Comparison of ENCODE assay signal across 23 cellular contexts in genomic region chr16:9144106-9144505, GRCh38. TPM values are rescaled to one million over a fixed set of nuclear protein-coding genes. Genes with fewer than 3 reads are reported as not detected.
DNase-seq lines count a peak whose midpoint lies in the region; ATAC-seq, FAIRE-seq and TF ChIP-seq lines count a peak whose summit lies in the region.
"Had no signal": no experiment of that assay in that cellular context is flagged by ENCODE, and none has a peak within 500 bp of the region (broad histone marks: within the 10 kb centered on the region; RNA-seq: fewer than 3 reads in every experiment).

No MANE protein-coding gene starts in this region.

- H3K23me2 ChIP-seq in H9 (ENCODE audit: insufficient read length, low read depth, low read length, poor library complexity, severe bottlenecking), result no peaks in the 10 kb centered on the region
- peaks cover 2% of the 10 kb centered on the region; the same call in 1 of the 2 replicates for H3K23me2 ChIP-seq in H1 (ENCODE audit: low read depth, low read length)

- no peaks in the 10 kb centered on the region for H3K79me2 ChIP-seq in H9 (ENCODE audit: insufficient read depth, low read length)
- no peaks in the 10 kb centered on the region for H3K79me2 ChIP-seq in H1 (ENCODE audit: control insufficient read depth in 1 of 2, insufficient read depth in 2 of 2, low read length in 2 of 2)
- no peaks in the 10 kb centered on the region for H3K79me2 ChIP-seq in mesendoderm (ENCODE audit: control insufficient read depth, insufficient read depth, low read length)

- H3K9me3 Mint-ChIP-seq in H9, result peaks cover 4 to 16% of the 10 kb centered on the region in 2 experiments; a peak in 4 of 5 replicates
- H3K9me3 Mint-ChIP-seq: CD4-positive, alpha-beta T cell; CD8-positive, alpha-beta T cell had no signal

- H3K4me3 ChIP-seq in H1 (ENCODE audit: extremely low read depth in 1 of 4, insufficient read depth in 2 of 4, low read depth in 3 of 4, low read length in 4 of 4) (no peak overlapping the region), mesendoderm (ENCODE audit: low read length) (no peak overlapping the region), transverse colon (no peak overlapping the region), brain microvascular endothelial cell (ENCODE audit: low read depth, low read length) (no peak overlapping the region)
- H3K4me3 ChIP-seq: A549; BLaER1 treated with 17β-estradiol and CSF1 and Interleukin-3, amounts not matched to agents 10 nM and 100 nM; GM12878 had no signal

- H2BK5ac ChIP-seq in H9 (ENCODE audit: insufficient read length, low read length), result no peak overlapping the region
- no peak overlapping the region; the same call in 1 of the 2 replicates for H2BK5ac ChIP-seq in H1 (ENCODE audit: low read depth, low read length)
- no peak overlapping the region for H2BK5ac ChIP-seq in mesendoderm (ENCODE audit: low read length)

- POLR2A ChIA-PET in H1 (lab: Charles Lee; ENCODE audit: partially characterized antibody), result interaction anchor here (0.9 kb wide), 1 partner anchor 17 kb away, joined by 3 read pairs; no protein-coding TSS in a partner anchor

- H2AK5ac ChIP-seq in H9 (ENCODE audit: insufficient read length, low read length) (no peak overlapping the region), H1 (ENCODE audit: low read depth, low read length) (peak overlapping the region; percentile 86; the same call in 1 of the 2 replicates), mesendoderm (ENCODE audit: low read length) (no peak overlapping the region)

- H3K4me1 ChIP-seq in H9 (ENCODE audit: insufficient read depth, low read length) (peaks cover 13% of the 10 kb centered on the region), H1 (replicated peaks in 1 of 4; ENCODE audit: control insufficient read depth in 3 of 4, insufficient read depth in 4 of 4, low read length in 3 of 4) (peaks cover 7 to 19% (median 9%) of the 10 kb centered on the region in 4 experiments; a peak in 6 of 7 replicates), mesendoderm (ENCODE audit: control insufficient read depth, low read depth, low read length) (peaks cover 6% of the 10 kb centered on the region), transverse colon (peaks cover 0 to 5% (median 2%) of the 10 kb centered on the region in 4 donors)
- H3K4me1 ChIP-seq: A549, Caco-2 had no signal

- H3K23ac ChIP-seq in H9 (ENCODE audit: insufficient read length, low read depth, low read length) (no peak overlapping the region), H1 (ENCODE audit: insufficient read length) (no peak overlapping the region), mesendoderm (ENCODE audit: low read length) (no peak overlapping the region)

- H2BK15ac ChIP-seq in H9 (ENCODE audit: low read depth, low read length) (no peak overlapping the region), H1 (ENCODE audit: low read length) (no peak overlapping the region), mesendoderm (replicated peaks; ENCODE audit: low read depth) (no peak overlapping the region)

- H2BK120ac ChIP-seq in H9 (ENCODE audit: low read depth, low read length, poor library complexity, severe bottlenecking) (no peak overlapping the region), H1 (replicated peaks; ENCODE audit: low read depth, low read length) (no peak overlapping the region), mesendoderm (ENCODE audit: low read depth, low read length) (no peak overlapping the region)

- TF ChIP-seq RAD21 in H1 (IDR thresholded peaks at IDR 0.05 in 1 of 2, conservative IDR thresholded peaks at IDR 0.05 in 1 of 2; ENCODE audit: low read depth in 2 of 2, low read length in 2 of 2), result no peak; a peak in 1 of 4 replicates

- H4K20me1 ChIP-seq in H9 (ENCODE audit: control insufficient read depth, insufficient read depth, insufficient read length) (no peaks in the 10 kb centered on the region), H1 (replicated peaks in 1 of 2; ENCODE audit: control insufficient read depth in 1 of 2, insufficient read depth in 2 of 2, low read length in 2 of 2) (peaks cover 0 to 3% of the 10 kb centered on the region in 2 experiments)
- H4K20me1 ChIP-seq: BLaER1 treated with 17β-estradiol and CSF1 and Interleukin-3, amounts not matched to agents 10 nM and 100 nM had no signal

- intact Hi-C loops in transverse colon (cut with DNase I; ENCODE audit: low total_unique reads), result no loop called here

- no peak overlapping the region for H3K27ac ChIP-seq in H9 (ENCODE audit: insufficient read length, low read depth, low read length)
- H3K27ac ChIP-seq in H1 (ENCODE audit: low read depth, low read length), result no peak overlapping the region
- H3K27ac ChIP-seq in mesendoderm (ENCODE audit: low read depth, low read length), result no peak overlapping the region
- no peak overlapping the region for H3K27ac ChIP-seq in transverse colon
- no peak overlapping the region for H3K27ac ChIP-seq in brain microvascular endothelial cell
- H3K27ac ChIP-seq: 22Rv1; A549; BLaER1 treated with 17β-estradiol and CSF1 and Interleukin-3, amounts not matched to agents 10 nM and 100 nM; C4-2B had no signal

- CTCF ChIA-PET in H1 (lab: Charles Lee; ENCODE audit: partially characterized antibody), result no interaction called here

- H3K4ac ChIP-seq in H9 (ENCODE audit: low read depth, low read length) (no peak overlapping the region), H1 (replicated peaks; ENCODE audit: insufficient read length, low read depth, low read length) (no peak overlapping the region), mesendoderm (ENCODE audit: low read depth, low read length) (no peak overlapping the region)

- H3K79me1 ChIP-seq in H9 (ENCODE audit: insufficient read depth, low read depth, low read length, poor library complexity, severe bottlenecking) (no peaks in the 10 kb centered on the region), H1 (ENCODE audit: low read depth, low read length) (no peaks in the 10 kb centered on the region), mesendoderm (ENCODE audit: low read length) (no peaks in the 10 kb centered on the region)

- H3K4me2 ChIP-seq in H9 (ENCODE audit: insufficient read depth, insufficient read length, low read length), result no peak overlapping the region
- H3K4me2 ChIP-seq in H1 (ENCODE audit: insufficient read depth in 1 of 2, low read depth in 2 of 2, low read length in 2 of 2), result no peak overlapping the region
- no peak overlapping the region for H3K4me2 ChIP-seq in mesendoderm (ENCODE audit: low read length)
- H3K4me2 ChIP-seq: A549; BLaER1 treated with 17β-estradiol and CSF1 and Interleukin-3, amounts not matched to agents 10 nM and 100 nM had no signal

- in situ Hi-C loops in transverse colon (cut with MboI; ENCODE audit: low pct_ligation_motif_present in 1 of 4, low pct_unique_long_range_greater_than_20kb in 1 of 4, low sequenced_read_pairs in 3 of 4) (loop anchor here in 3 of 4 donors (10.0 to 25.0 kb wide), 5 partner anchors 257 to 1593 kb away; partner anchors contain the start of genes ABAT (in 1 of the 3), GRIN2A (in 1 of the 3), LITAFD (in 1 of the 3) and NUBP1 (in 1 of the 3)), brain microvascular endothelial cell (cut with HindIII; ENCODE audit: low pct_ligation_motif_present, low sequenced_read_pairs) (no loop called here)

- H4K91ac ChIP-seq in H9 (ENCODE audit: insufficient read length, low read depth, low read length) (no peak overlapping the region), H1 (replicated peaks; ENCODE audit: insufficient read length, low read length) (no peak overlapping the region)

- H4K8ac ChIP-seq in H9 (replicated peaks; ENCODE audit: insufficient read length, low read depth, low read length) (no peak overlapping the region), H1 (ENCODE audit: extremely low read depth, insufficient read depth, low read length) (no peak overlapping the region), mesendoderm (ENCODE audit: low read depth, low read length) (no peak overlapping the region)

- H3K9me3 ChIP-seq in H9 (ENCODE audit: control insufficient read depth, low read depth, low read length) (no peaks in the 10 kb centered on the region), H1 (ENCODE audit: insufficient read depth in 2 of 2, low read depth in 1 of 2, low read length in 1 of 2) (no peaks in the 10 kb centered on the region), transverse colon (no peaks in the 10 kb centered on the region)
- H3K9me3 ChIP-seq: A549; BLaER1 treated with 17β-estradiol and CSF1 and Interleukin-3, amounts not matched to agents 10 nM and 100 nM; Caco-2 had no signal

- FAIRE-seq in H1 (lab: Jason Lieb, UNC), result no peak
- FAIRE-seq: A549, D721Med, GM12878, GM12892, GM18507 had no signal

- whole genome bisulfite sequencing in H9 (ENCODE audit: extremely low coverage, insufficient read length, low lambda C conversion rate), result no CpG with 5 or more reads among the region's 8 CpGs
- WGBS in H1 (ENCODE audit: extremely low coverage in 1 of 2, insufficient coverage in 1 of 2, insufficient read length in 1 of 2, insufficient replicate concordance in 2 of 2, low coverage in 1 of 2, low lambda C conversion rate in 2 of 2, missing lambda C conversion rate in 1 of 2), 2 experiments, result 84% methylated on average over 8 of the region's 8 CpGs; no CpG with 5 or more reads in 1 of the 2 experiments
- WGBS in mesendoderm (ENCODE audit: extremely low coverage, insufficient coverage, low lambda C conversion rate), result no CpG with 5 or more reads among the region's 8 CpGs
- WGBS in transverse colon (ENCODE audit: low coverage in 1 of 2), 2 donors, result 93 to 97% methylated on average over 6 to 8 of the region's 8 CpGs

- no peak overlapping the region for H3T11ph ChIP-seq in H9 (ENCODE audit: low read length)

- H2BK20ac ChIP-seq in H9 (ENCODE audit: low read depth, low read length, poor library complexity, severe bottlenecking) (no peak overlapping the region), H1 (ENCODE audit: low read length) (no peak overlapping the region)

- no peak overlapping the region for H3K4me3 Mint-ChIP-seq in H9
- H3K4me3 Mint-ChIP-seq: B cell; CD4-positive, alpha-beta T cell; CD8-positive, alpha-beta T cell had no signal

- peak overlapping the region in 1 of 3 experiments; percentile 28; a peak in 2 of 7 replicates for H3K27ac Mint-ChIP-seq in H9
- H3K27ac Mint-ChIP-seq: B cell; CD4-positive, alpha-beta T cell; CD8-positive, alpha-beta T cell had no signal

- H3K14ac ChIP-seq in H9 (ENCODE audit: insufficient read depth, low read length) (no peak overlapping the region), H1 (ENCODE audit: insufficient read length) (no peak overlapping the region)

- H3K27me3 ChIP-seq in H9 (ENCODE audit: insufficient read depth, low read length) (no peaks in the 10 kb centered on the region), H1 (replicated peaks in 1 of 4; ENCODE audit: control insufficient read depth in 3 of 4, extremely low read depth in 1 of 4, insufficient read depth in 3 of 4, low read length in 3 of 4) (no peaks in the 10 kb centered on the region), mesendoderm (ENCODE audit: insufficient read depth, low read length, poor library complexity) (no peaks in the 10 kb centered on the region), transverse colon (no peaks in the 10 kb centered on the region), brain microvascular endothelial cell (replicated peaks) (no peaks in the 10 kb centered on the region)
- H3K27me3 ChIP-seq: BLaER1 treated with 17β-estradiol and CSF1 and Interleukin-3, amounts not matched to agents 10 nM and 100 nM had no signal

- TF ChIP-seq POLR2A in H1 (IDR thresholded peaks at IDR 0.05; ENCODE audit: control extremely low read depth in 1 of 2, low read depth in 2 of 2, low read length in 2 of 2) (no peak), transverse colon (IDR thresholded peaks at IDR 0.05) (no peak)

- DNase-seq in ELF-1 (ENCODE audit: low read depth, low spot score), result peak; percentile 83
- no peak for DNase-seq in H9
- DNase-seq in H1 (ENCODE audit: low read depth in 1 of 2, low spot score in 2 of 2), result no peak
- DNase-seq in mesendoderm, result peak; percentile 58
- no peak for DNase-seq in transverse colon
- no peak for DNase-seq in brain microvascular endothelial cell
- DNase-seq: AML-193; Caco-2; Calu3; CD4-positive, alpha-beta T cell; CD8-positive, alpha-beta T cell; DMS79 treated with DMSO at 0.1 percent for 48 hours; GDM1 had no signal

- H2BK12ac ChIP-seq in H9 (ENCODE audit: insufficient read length, low read depth, low read length), result no peak overlapping the region
- no peak overlapping the region for H2BK12ac ChIP-seq in H1 (ENCODE audit: low read depth, low read length)

- H3K18ac ChIP-seq in H9 (ENCODE audit: insufficient read length, low read depth, low read length) (no peak overlapping the region), H1 (ENCODE audit: extremely low read depth, low read length) (no peak overlapping the region), mesendoderm (ENCODE audit: low read length) (no peak overlapping the region)

- H4K5ac ChIP-seq in H9 (ENCODE audit: insufficient read length, low read depth, low read length), result no peak overlapping the region
- H4K5ac ChIP-seq in H1 (ENCODE audit: insufficient read length, low read depth, low read length), result no peak overlapping the region
- H4K5ac ChIP-seq in mesendoderm (ENCODE audit: low read length), result no peak overlapping the region

- H3K36me3 Mint-ChIP-seq in H9 (ENCODE audit: insufficient read depth in 1 of 3, low read depth in 3 of 3), result peaks cover 4 to 13% (median 5%) of the 10 kb centered on the region in 3 experiments; a peak in 6 of 7 replicates
- H3K36me3 Mint-ChIP-seq: CD8-positive, alpha-beta T cell had no signal

- H3K36me3 ChIP-seq in H1 (ENCODE audit: control insufficient read depth in 2 of 4, insufficient read depth in 4 of 4, low read length in 3 of 4) (no peaks in the 10 kb centered on the region), mesendoderm (ENCODE audit: control insufficient read depth, insufficient read depth, low read length) (no peaks in the 10 kb centered on the region), transverse colon (no peaks in the 10 kb centered on the region), brain microvascular endothelial cell (replicated peaks) (no peaks in the 10 kb centered on the region)
- H3K36me3 ChIP-seq: BLaER1 treated with 17β-estradiol and CSF1 and Interleukin-3, amounts not matched to agents 10 nM and 100 nM had no signal

- H2AFZ ChIP-seq in H9 (ENCODE audit: low read length) (no peak overlapping the region), H1 (ENCODE audit: low read length) (no peak overlapping the region)

- TF ChIP-seq EP300 in H1 (IDR thresholded peaks at IDR 0.05; ENCODE audit: borderline replicate concordance in 1 of 2, low read depth in 2 of 2, low read length in 2 of 2), result no peak
- no peak for TF ChIP-seq EP300 in transverse colon (IDR thresholded peaks at IDR 0.05; ENCODE audit: low read depth)

- H3K9ac ChIP-seq in H9 (ENCODE audit: extremely low read depth, insufficient read length, low read length), result no peak overlapping the region
- no peak overlapping the region for H3K9ac ChIP-seq in H1 (replicated peaks in 1 of 4; ENCODE audit: extremely low read depth in 1 of 4, low read depth in 3 of 4, low read length in 3 of 4)
- no peak overlapping the region for H3K9ac ChIP-seq in mesendoderm (ENCODE audit: low read length)
- H3K9ac ChIP-seq: BLaER1 treated with 17β-estradiol and CSF1 and Interleukin-3, amounts not matched to agents 10 nM and 100 nM had no signal

- H3K56ac ChIP-seq in H9 (ENCODE audit: insufficient read length, low read depth, low read length) (no peak overlapping the region), H1 (replicated peaks; ENCODE audit: insufficient read length, low read depth, low read length) (no peak overlapping the region), mesendoderm (ENCODE audit: low read length) (no peak overlapping the region)

- no peak for ATAC-seq in HG03108 (IDR thresholded peaks at IDR 0.05; ENCODE audit: unreplicated experiment)
- ATAC-seq: A549; CD8-positive, alpha-beta T cell; GM12878 had no signal

- H3K4me1 Mint-ChIP-seq in H9, result peaks cover 23 to 27% of the 10 kb centered on the region in 2 experiments

- peak; percentile 30; the same call in 2 of the 3 replicates for TF ChIP-seq CTCF in H9 (conservative IDR thresholded peaks at IDR 0.05)
- TF ChIP-seq CTCF in H1 (IDR thresholded peaks at IDR 0.05; ENCODE audit: control extremely low read depth in 1 of 3, insufficient read depth in 1 of 3, low read depth in 1 of 3, low read length in 3 of 3), result peak in 2 of 3 experiments; percentile 6 to 10; a peak in 2 of 4 replicates
- no peak for TF ChIP-seq CTCF in transverse colon (IDR thresholded peaks at IDR 0.05)
- no peak for TF ChIP-seq CTCF in brain microvascular endothelial cell (IDR thresholded peaks at IDR 0.05; ENCODE audit: low read depth, low read length, missing control alignments)

- no peaks in the 10 kb centered on the region; the same call in 1 of the 2 replicates for H3K27me3 Mint-ChIP-seq in H9 (ENCODE audit: low read depth)
- H3K27me3 Mint-ChIP-seq: B cell; CD4-positive, alpha-beta T cell had no signal

RNA-seq across cellular contexts. Expression of gene HAPSTR1, which starts 52.7 kb away (rescaled TPM):
- total RNA-seq in H9 (2021) (80.1 and 85.2 TPM in 2 replicates), transverse colon (10 to 100 TPM; 41.4 to 68.5 (median 58.4) TPM)
- total RNA-seq in H1 (2021; fragmentation: NEBNext Ultra II Directional; extraction: Animal tissue kit (Norgen Biotek cat#: 25700)), result 63.1 and 66.1 TPM in 2 replicates
- polyA plus RNA-seq in H1 (2011; rRNA removed), result 11.6 and 11.9 TPM in 2 replicates
- 16.9 TPM for polyA plus RNA-seq in H1 (2011; cell fraction: cytosol; rRNA removed)
- 9.7 TPM for polyA plus RNA-seq in H1 (2011; cell fraction: nucleus; rRNA removed)
- 14.3 to 21.6 TPM (median 17.4 TPM) in 4 replicates for polyA plus RNA-seq in H1 (2012, experiment 1 of 2)
- 3.4 TPM for polyA plus RNA-seq in H1 (2012, experiment 2 of 2)
- polyA plus RNA-seq in H1 (2013, experiment 1 of 2), result 22.2 TPM
- 21.7 TPM for polyA plus RNA-seq in H1 (2013, experiment 2 of 2)
- polyA minus RNA-seq in H1 (2011; rRNA and poly(A)+ RNA removed), result 38.0 and 41.9 TPM in 2 replicates
- 29.7 TPM for polyA minus RNA-seq in H1 (2011; cell fraction: cytosol; rRNA and poly(A)+ RNA removed)
- 26.0 TPM for polyA minus RNA-seq in H1 (2011; cell fraction: nucleus; rRNA and poly(A)+ RNA removed)
- 32.0 TPM for polyA plus RNA-seq in mesendoderm (2013, experiment 1 of 2)
- 30.7 TPM for polyA plus RNA-seq in mesendoderm (2013, experiment 2 of 2)

Comparison
In these comparisons a context has a peak if more than half of its experiments do, and no peak if none do; other contexts are left out.
1. DNase-seq: peak in ELF-1 (single experiment) and mesendoderm (single experiment); none in H9 (single experiment), H1 (0 of 2), transverse colon (single experiment) and brain microvascular endothelial cell (single experiment).
2. CTCF ChIP-seq: peak in H9 (single experiment) and H1 (2 of 3); none in transverse colon (0 of 5) and brain microvascular endothelial cell (single experiment).